ENCODE assay signal across 34 cellular contexts in the genomic region with DNA sequence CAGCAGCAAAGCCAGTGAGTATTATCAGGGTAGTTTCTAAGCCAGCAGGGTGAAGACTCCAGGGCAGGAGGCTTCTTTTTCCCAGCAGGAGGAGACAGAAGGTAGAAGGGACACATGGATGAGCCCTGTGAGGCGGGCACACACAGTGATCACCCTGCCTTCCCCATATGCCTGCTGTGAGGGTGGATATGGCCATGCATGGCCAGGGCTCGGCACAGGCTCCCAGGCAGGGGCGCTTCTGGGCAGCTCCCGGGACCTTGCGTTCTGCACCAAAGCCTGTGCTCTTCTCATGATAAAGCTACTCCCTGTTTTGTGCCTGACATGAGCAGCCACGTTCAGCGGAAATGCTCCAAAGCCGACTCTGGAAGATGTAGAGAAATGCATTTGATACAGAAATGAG.
DNase-seq lines count a peak whose midpoint lies in the region; ATAC-seq, FAIRE-seq and TF ChIP-seq lines count a peak whose summit lies in the region.
"Had no signal": no experiment of that assay in that cellular context is flagged by ENCODE, and none has a peak within 500 bp of the region (broad histone marks: within the 10 kb centered on the region; RNA-seq: fewer than 3 reads in every experiment).

No MANE protein-coding gene starts in this region.

- no peak overlapping the region for H3K4me3 ChIP-seq in HepG2 (replicated peaks in 1 of 3; ENCODE audit: insufficient read depth in 1 of 3, low read depth in 2 of 3, low read length in 3 of 3)
- no peak overlapping the region for H3K4me3 ChIP-seq in right lobe of liver
- H3K4me3 ChIP-seq in A549: no peak overlapping the region
- H3K4me3 ChIP-seq in H7 (ENCODE audit: insufficient read depth, low read depth, low read length): no peak overlapping the region
- no peak overlapping the region for H3K4me3 ChIP-seq in Panc1 (ENCODE audit: low read depth in 2 of 2, low read length in 2 of 2)
- H3K4me3 ChIP-seq: BLaER1; BLaER1 treated with 17β-estradiol and CSF1 and Interleukin-3, amounts not matched to agents 10 nM and 100 nM had no signal

- H3K36me3 ChIP-seq in HepG2 (replicated peaks in 1 of 2; ENCODE audit: control insufficient read depth in 1 of 2, insufficient read depth in 2 of 2, low read length in 2 of 2) (no peaks in the 10 kb centered on the region), right lobe of liver (no peaks in the 10 kb centered on the region), H7 (replicated peaks; ENCODE audit: control insufficient read depth, insufficient read depth, low read length) (no peaks in the 10 kb centered on the region), Panc1 (ENCODE audit: control insufficient read depth, insufficient read depth, low read length) (no peaks in the 10 kb centered on the region)
- H3K36me3 ChIP-seq: BE2C; BLaER1; BLaER1 treated with 17β-estradiol and CSF1 and Interleukin-3, amounts not matched to agents 10 nM and 100 nM had no signal

- CTCF ChIA-PET in HepG2 (lab: Yijun Ruan, JAX; ENCODE audit: low intra/inter-chr PET ratio, low total read pairs) (no interaction called here), A549 (lab: Yijun Ruan, JAX) (no interaction called here), Panc1 (lab: Charles Lee) (no interaction called here)

- TF ChIP-seq RAD21 in HepG2 (CRISPR knock-in tag; IDR thresholded peaks at IDR 0.05) (no peak), A549 (conservative IDR thresholded peaks at IDR 0.05 in 1 of 2, IDR thresholded peaks at IDR 0.05 in 1 of 2) (no peak)

- no peak overlapping the region for H3K9ac ChIP-seq in HepG2 (ENCODE audit: insufficient read depth, low read depth, low read length)
- H3K9ac ChIP-seq: BLaER1; BLaER1 treated with 17β-estradiol and CSF1 and Interleukin-3, amounts not matched to agents 10 nM and 100 nM had no signal

- intact Hi-C loops in HepG2 (cut with micrococcal nuclease; ENCODE audit: unreplicated experiment): no loop called here
- intact Hi-C loops in right lobe of liver (cut with DNase I): no loop called here
- intact Hi-C loops in Panc1 (cut with micrococcal nuclease; ENCODE audit: unreplicated experiment): no loop called here

- H3K27ac ChIP-seq in HepG2 (ENCODE audit: extremely low read length, insufficient read depth, low read length) (no peak overlapping the region), right lobe of liver (no peak overlapping the region), A549 (no peak overlapping the region), Panc1 (ENCODE audit: low read length) (no peak overlapping the region)
- H3K27ac ChIP-seq: 22Rv1; BLaER1; BLaER1 treated with 17β-estradiol and CSF1 and Interleukin-3, amounts not matched to agents 10 nM and 100 nM; C4-2B had no signal

- in situ Hi-C loops in HepG2 (cut with HindIII; ENCODE audit: extremely low pct_ligation_motif_present, low pct_unique_long_range_greater_than_20kb): no loop called here
- in situ Hi-C loops in Panc1 (cut with HindIII; ENCODE audit: low pct_unique_long_range_greater_than_20kb, low sequenced_read_pairs): no loop called here

- H4K20me1 ChIP-seq in HepG2 (ENCODE audit: insufficient read depth, low read length): no peaks in the 10 kb centered on the region
- H4K20me1 ChIP-seq: BLaER1; BLaER1 treated with 17β-estradiol and CSF1 and Interleukin-3, amounts not matched to agents 10 nM and 100 nM had no signal

- 63% methylated on average over 5 of the region's 8 CpGs for WGBS in HepG2 (ENCODE audit: low lambda C conversion rate)
- WGBS in right lobe of liver (ENCODE audit: insufficient coverage, low coverage, low lambda C conversion rate, missing lambda C conversion rate): 83% methylated on average over 2 of the region's 8 CpGs
- 24% methylated on average over 8 of the region's 8 CpGs for WGBS in A549 (ENCODE audit: missing lambda C conversion rate)

- FAIRE-seq in HepG2 (lab: Jason Lieb, UNC): no peak
- FAIRE-seq in A549 (lab: Jason Lieb, UNC): no peak
- FAIRE-seq: A204.1, D721Med had no signal

- H3K79me2 ChIP-seq in HepG2 (ENCODE audit: insufficient read depth, low read length): no peaks in the 10 kb centered on the region

- no peak overlapping the region for H2AFZ ChIP-seq in HepG2 (ENCODE audit: low read length)

- POLR2A ChIA-PET in HepG2 (lab: Yijun Ruan, JAX): no interaction called here
- POLR2A ChIA-PET in A549 (lab: Yijun Ruan, JAX): no interaction called here
- POLR2A ChIA-PET in Panc1 (lab: Charles Lee): no interaction called here

- H3K27me3 ChIP-seq in HepG2 (ENCODE audit: control insufficient read depth in 1 of 2, insufficient read depth in 2 of 2, low read length in 2 of 2): peaks cover 0 to 10% of the 10 kb centered on the region in 2 experiments; a peak in 2 of 5 replicates
- no peaks in the 10 kb centered on the region for H3K27me3 ChIP-seq in right lobe of liver
- H3K27me3 ChIP-seq in H7 (ENCODE audit: control insufficient read depth, insufficient read depth, low read length): no peaks in the 10 kb centered on the region
- H3K27me3 ChIP-seq in Panc1 (ENCODE audit: control insufficient read depth, insufficient read depth, low read length): 0 out of 2 replicates have a peak, but pooled peaks cover 5% of the 10 kb centered on the region
- H3K27me3 ChIP-seq: BE2C; BLaER1; BLaER1 treated with 17β-estradiol and CSF1 and Interleukin-3, amounts not matched to agents 10 nM and 100 nM had no signal

- H3K4me1 ChIP-seq in HepG2 (ENCODE audit: insufficient read depth, low read length): peaks cover 17% of the 10 kb centered on the region
- H3K4me1 ChIP-seq in right lobe of liver: no peaks in the 10 kb centered on the region
- H3K4me1 ChIP-seq in A549: no peaks in the 10 kb centered on the region
- no peaks in the 10 kb centered on the region for H3K4me1 ChIP-seq in Panc1 (ENCODE audit: control insufficient read depth, insufficient read depth, low read length)
- H3K4me1 ChIP-seq: BE2C; BLaER1; BLaER1 treated with 17β-estradiol and CSF1 and Interleukin-3, amounts not matched to agents 10 nM and 100 nM; Caco-2 had no signal

- no peak overlapping the region for H3K4me2 ChIP-seq in HepG2 (ENCODE audit: low read depth, low read length)
- no peak overlapping the region for H3K4me2 ChIP-seq in A549
- H3K4me2 ChIP-seq: BLaER1; BLaER1 treated with 17β-estradiol and CSF1 and Interleukin-3, amounts not matched to agents 10 nM and 100 nM had no signal

- H3K9me3 ChIP-seq in HepG2 (ENCODE audit: low read length) (no peaks in the 10 kb centered on the region), right lobe of liver (no peaks in the 10 kb centered on the region), A549 (0 out of 3 replicates have a peak, but pooled peaks cover 4% of the 10 kb centered on the region), Panc1 (ENCODE audit: control insufficient read depth, insufficient read depth, low read depth, low read length) (no peaks in the 10 kb centered on the region)
- H3K9me3 ChIP-seq: BE2C, Caco-2 had no signal

- no peak for TF ChIP-seq CTCF in HepG2 (CRISPR knock-in tag; IDR thresholded peaks at IDR 0.05)
- TF ChIP-seq CTCF in right lobe of liver (IDR thresholded peaks at IDR 0.05): no peak
- no peak for TF ChIP-seq CTCF in A549 (IDR thresholded peaks at IDR 0.05)
- TF ChIP-seq CTCF in Panc1 (IDR thresholded peaks at IDR 0.05): no peak

- ATAC-seq in HepG2 (peak; percentile 38), right lobe of liver (no peak), A549 (peak; percentile 34 to 54; a peak in 5 of 6 replicates), Panc1 (0 out of 2 replicates have a peak, but pooled peaks have one; percentile 17), GM19351 (IDR thresholded peaks at IDR 0.05; ENCODE audit: unreplicated experiment) (no peak), GM19023 (IDR thresholded peaks at IDR 0.05; ENCODE audit: unreplicated experiment) (no peak)
- ATAC-seq: CD8-positive, alpha-beta T cell had no signal

- BruUV-seq in HepG2 (replicated peaks; lab: Mats Ljungman, UMichigan) (no TSS peak), Panc1 (replicated peaks; lab: Mats Ljungman, UMichigan) (no TSS peak)

- TF ChIP-seq POLR2A in HepG2 (IDR thresholded peaks at IDR 0.05; ENCODE audit: insufficient read depth in 1 of 2, low read depth in 2 of 2, low read length in 2 of 2) (no peak), right lobe of liver (IDR thresholded peaks at IDR 0.05) (no peak), A549 (IDR thresholded peaks at IDR 0.05; ENCODE audit: low read length) (no peak)

- TF ChIP-seq EP300 in HepG2 (IDR thresholded peaks at IDR 0.05; ENCODE audit: low read depth in 2 of 2, low read length in 2 of 2) (no peak), HepG2 (CRISPR knock-in tag; IDR thresholded peaks at IDR 0.05; ENCODE audit: borderline replicate concordance) (no peak), A549 (IDR thresholded peaks at IDR 0.05) (no peak)

- DNase-seq in HepG2 (ENCODE audit: low spot score) (no peak), right lobe of liver (no peak), A549 (ENCODE audit: low read depth in 1 of 2, low spot score in 1 of 2) (no peak), H7 (peak; percentile 18), Panc1 (ENCODE audit: low read depth, low spot score) (no peak), SHP77 treated with DMSO at 0.1 percent for 48 hours (lab: John Stamatoyannopoulos, UW) (no peak)
- DNase-seq: 8988T; ACHN; AML-193; BE2C; C1 segment of cervical spinal cord; Caco-2; Calu3; CD4-positive, alpha-beta memory T cell; CD4-positive, alpha-beta T cell; CD4-positive, CD25-positive, alpha-beta regulatory T cell; CD8-positive, alpha-beta memory T cell; CD8-positive, alpha-beta T cell; COR-L47; DMS 273 treated with DMSO at 0.1 percent for 48 hours; DMS153; DMS53; DMS79; DMS79 treated with DMSO at 0.1 percent for 48 hours; DND-41; EL had no signal

TF ChIP-seq in HepG2, 621 proteins besides CTCF, POLR2A, EP300 and RAD21 (continues in another document):
- no peak for TF ChIP-seq RBAK (CRISPR knock-in tag; IDR thresholded peaks at IDR 0.05)
- TF ChIP-seq SIX4 (CRISPR knock-in tag; IDR thresholded peaks at IDR 0.05): no peak

TF ChIP-seq in A549, 52 proteins besides CTCF, POLR2A, EP300 and RAD21 (continues in another document):
- TF ChIP-seq CBX8 (IDR thresholded peaks at IDR 0.05) (no peak), HOXB5 (CRISPR knock-in tag; IDR thresholded peaks at IDR 0.05) (no peak), TP53 (CRISPR knock-in tag; IDR thresholded peaks at IDR 0.05) (no peak), CHD4 (IDR thresholded peaks at IDR 0.05; ENCODE audit: borderline replicate concordance) (no peak), MAFK (IDR thresholded peaks at IDR 0.05; ENCODE audit: partially characterized antibody) (no peak), JUNB (IDR thresholded peaks at IDR 0.05) (no peak), FOXS1 (CRISPR knock-in tag; IDR thresholded peaks at IDR 0.05) (no peak), HOXA7 (CRISPR knock-in tag; IDR thresholded peaks at IDR 0.05) (no peak), BCL3 (IDR thresholded peaks at IDR 0.05) (no peak)

Comparison
In these comparisons a context has a peak if more than half of its experiments do, and no peak if none do; other contexts are left out.
1. ATAC-seq: peak in HepG2 (single experiment), A549 (2 of 2) and Panc1 (single experiment); none in right lobe of liver (0 of 4), GM19351 (single experiment) and GM19023 (single experiment).